ENCODE assay signal across 8 cellular contexts in the genomic region with DNA sequence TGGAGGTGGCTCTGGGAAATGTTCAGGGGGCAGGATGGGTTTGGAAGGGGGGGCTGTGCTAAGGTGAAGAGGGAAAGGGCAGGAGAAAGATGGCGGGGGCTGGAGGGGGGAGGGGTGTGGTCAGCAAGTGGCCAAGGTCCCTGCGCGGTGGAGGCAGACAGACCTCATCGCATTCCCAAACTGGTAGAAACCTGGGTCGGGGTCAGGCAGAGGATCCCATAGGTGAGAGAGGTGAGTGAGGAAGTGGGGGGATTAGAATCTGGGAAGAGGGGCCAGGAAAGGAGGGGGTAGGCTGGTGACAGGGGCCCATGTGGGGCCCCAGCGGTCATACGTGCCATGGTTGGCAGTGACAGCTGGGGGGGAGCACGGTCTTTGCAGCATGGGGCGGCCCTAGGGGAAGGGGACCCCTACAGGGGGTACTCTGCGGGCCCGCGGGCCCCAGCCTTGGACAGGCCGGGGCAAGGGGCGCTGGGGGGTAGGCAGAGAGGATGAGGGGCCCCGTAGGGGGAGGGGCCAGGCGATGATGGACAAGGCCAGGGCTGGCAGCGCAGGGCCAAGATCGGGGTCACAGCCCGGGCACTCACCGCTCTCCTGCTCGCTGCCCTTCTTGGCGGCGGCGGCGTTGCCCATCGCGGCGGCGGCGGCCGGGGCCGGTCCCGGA. TPM values are rescaled to one million over a fixed set of nuclear protein-coding genes. Genes with fewer than 3 reads are reported as not detected.
A peak's percentile ranks its signal among the peaks of the same experiment; 100 is the strongest.
DNase-seq lines count a peak whose midpoint lies in the region; ATAC-seq, FAIRE-seq and TF ChIP-seq lines count a peak whose summit lies in the region.

No MANE protein-coding gene starts in this region.

- no peak overlapping the region for H3K27ac ChIP-seq in CD4-positive, alpha-beta T cell (ENCODE audit: low read depth, low read length)

- no peaks in the 10 kb centered on the region for H3K27me3 Mint-ChIP-seq in CD4-positive, alpha-beta T cell
- no peaks in the 10 kb centered on the region for H3K27me3 Mint-ChIP-seq in T-helper 2 cell treated with Interferon-gamma antibody and Interleukin-4, amounts not matched to agents 5 μg/mL and 100 μg/mL, for 36 hours (ENCODE audit: low read depth)
- H3K27me3 Mint-ChIP-seq in endothelial cell (ENCODE audit: unreplicated experiment) (peaks cover 10% of the 10 kb centered on the region), nephron progenitor cell (ENCODE audit: low read depth, poor library complexity) (peaks cover 2% of the 10 kb centered on the region)

- FAIRE-seq in RCC 7860 (lab: Jason Lieb, UNC): no peak

- no peak for TF ChIP-seq CTCF in CD4-positive, alpha-beta T cell (IDR thresholded peaks at IDR 0.05)
- TF ChIP-seq CTCF in HFF-Myc (IDR thresholded peaks at IDR 0.05; ENCODE audit: low read depth, low read length, missing control alignments) (no peak), endothelial cell (IDR thresholded peaks at IDR 0.05; ENCODE audit: unreplicated experiment) (no peak), nephron progenitor cell (IDR thresholded peaks at IDR 0.05) (no peak)

- CTCF ChIA-PET in CD4-positive, alpha-beta T cell (lab: Charles Lee): interaction anchor here (1.3 to 4.2 kb wide), 2 partner anchors 20 kb away, joined by 14 to 18 read pairs; partner anchors contain the start of gene ASF1B

- H3K4me1 Mint-ChIP-seq in CD4-positive, alpha-beta T cell (ENCODE audit: low read depth): peaks cover 57% of the 10 kb centered on the region
- peaks cover 29% of the 10 kb centered on the region for H3K4me1 Mint-ChIP-seq in T-helper 2 cell treated with Interferon-gamma antibody and Interleukin-4, amounts not matched to agents 5 μg/mL and 100 μg/mL, for 36 hours (ENCODE audit: low read depth)
- H3K4me1 Mint-ChIP-seq in endothelial cell (ENCODE audit: unreplicated experiment) (peaks cover 49% of the 10 kb centered on the region), nephron progenitor cell (peaks cover 60% of the 10 kb centered on the region)

- H3K27ac Mint-ChIP-seq in CD4-positive, alpha-beta T cell: peak overlapping the region; percentile 89
- H3K27ac Mint-ChIP-seq in T-helper 2 cell treated with Interferon-gamma antibody and Interleukin-4, amounts not matched to agents 5 μg/mL and 100 μg/mL, for 36 hours: peak overlapping the region; percentile 88
- H3K27ac Mint-ChIP-seq in endothelial cell (ENCODE audit: unreplicated experiment) (peak overlapping the region; percentile 82), nephron progenitor cell (peak overlapping the region; percentile 89)

- intact Hi-C loops in CD4-positive, alpha-beta T cell (cut with DNase I, micrococcal nuclease): loop anchor here (1.0 to 5.0 kb wide), 3 partner anchors 26 to 45 kb away; partner anchors contain the start of gene MISP3 (in 1 of the 2)

- POLR2A ChIA-PET in CD4-positive, alpha-beta T cell (lab: Charles Lee): interaction anchor here (0.7 to 2.7 kb wide), 12 partner anchors 15 to 369 kb away, joined by 3 to 27 read pairs (median 4); partner anchors contain the start of genes ASF1B, C19orf53, IL27RA and MISP3

- H3K9me3 Mint-ChIP-seq in CD4-positive, alpha-beta T cell: no peaks in the 10 kb centered on the region
- H3K9me3 Mint-ChIP-seq in T-helper 2 cell treated with Interferon-gamma antibody and Interleukin-4, amounts not matched to agents 5 μg/mL and 100 μg/mL, for 36 hours: no peaks in the 10 kb centered on the region
- no peaks in the 10 kb centered on the region for H3K9me3 Mint-ChIP-seq in endothelial cell (ENCODE audit: unreplicated experiment)
- H3K9me3 Mint-ChIP-seq in nephron progenitor cell: no peaks in the 10 kb centered on the region

- peak overlapping the region; percentile 62 for H3K4me3 ChIP-seq in HFF-Myc (replicated peaks; ENCODE audit: low read depth, low read length)

- no peak for ATAC-seq in CD4-positive, alpha-beta T cell (ENCODE audit: poor library complexity)
- ATAC-seq in GM18520 (IDR thresholded peaks at IDR 0.05; ENCODE audit: unreplicated experiment) (no peak), GM18870 (IDR thresholded peaks at IDR 0.05; ENCODE audit: unreplicated experiment) (no peak)

- DNase-seq in CD4-positive, alpha-beta T cell: peak in 3 of 10 experiments; percentile 7 to 40 (median 22)
- DNase-seq in HFF-Myc (ENCODE audit: extremely low read depth, low read depth) (no peak), endothelial cell (ENCODE audit: low spot score) (no peak), nephron progenitor cell (no peak), RCC 7860 (ENCODE audit: low spot score) (no peak)
- peak; percentile 23 for DNase-seq in T-helper 2 cell treated with Interferon-gamma antibody and Interleukin-4, amounts not matched to agents 5 μg/mL and 100 μg/mL, for 36 hours (ENCODE audit: low spot score)

- H3K27me3 ChIP-seq in CD4-positive, alpha-beta T cell (ENCODE audit: control insufficient read depth, insufficient read depth, low read length): no peaks in the 10 kb centered on the region

- H3K36me3 Mint-ChIP-seq in CD4-positive, alpha-beta T cell (ENCODE audit: low read depth): peaks cover 13% of the 10 kb centered on the region
- H3K36me3 Mint-ChIP-seq in T-helper 2 cell treated with Interferon-gamma antibody and Interleukin-4, amounts not matched to agents 5 μg/mL and 100 μg/mL, for 36 hours (ENCODE audit: low read depth): peaks cover 15% of the 10 kb centered on the region
- H3K36me3 Mint-ChIP-seq in endothelial cell (ENCODE audit: low read depth, unreplicated experiment) (peaks cover 9% of the 10 kb centered on the region), nephron progenitor cell (ENCODE audit: low read depth) (no peaks in the 10 kb centered on the region)

- H3K4me3 Mint-ChIP-seq in CD4-positive, alpha-beta T cell: peak overlapping the region; percentile 93
- H3K4me3 Mint-ChIP-seq in T-helper 2 cell treated with Interferon-gamma antibody and Interleukin-4, amounts not matched to agents 5 μg/mL and 100 μg/mL, for 36 hours: peak overlapping the region; percentile 94
- peak overlapping the region; percentile 95 for H3K4me3 Mint-ChIP-seq in endothelial cell (ENCODE audit: unreplicated experiment)
- H3K4me3 Mint-ChIP-seq in nephron progenitor cell: peak overlapping the region; percentile 93

- no peaks in the 10 kb centered on the region for H3K9me3 ChIP-seq in CD4-positive, alpha-beta T cell (ENCODE audit: control insufficient read depth, low read length)

RNA-seq across cellular contexts. Expression of gene PRKACA, which starts 0.5 kb away (rescaled TPM):
- 10 to 100 TPM; 27.4 to 29.8 TPM for total RNA-seq in CD4-positive, alpha-beta T cell
- total RNA-seq in endothelial cell (ENCODE audit: unreplicated experiment): 122 TPM

RNA-seq across cellular contexts. Expression of gene ASF1B, which starts 19.3 kb away (rescaled TPM):
- under 1 TPM; 0.59 to 0.77 TPM for total RNA-seq in CD4-positive, alpha-beta T cell
- total RNA-seq in endothelial cell (ENCODE audit: unreplicated experiment): 7.1 TPM

RNA-seq across cellular contexts. Expression of gene SAMD1, which starts 26.5 kb away (rescaled TPM):
- 10 to 100 TPM; 29.4 to 30.1 TPM for total RNA-seq in CD4-positive, alpha-beta T cell
- total RNA-seq in endothelial cell (ENCODE audit: unreplicated experiment): 29.5 TPM

RNA-seq across cellular contexts. Expression of gene C19orf67, which starts 31.5 kb away (rescaled TPM):
- not detected for total RNA-seq in CD4-positive, alpha-beta T cell
- total RNA-seq in endothelial cell (ENCODE audit: unreplicated experiment): not detected

RNA-seq across cellular contexts. Expression of gene MISP3, which starts 44.5 kb away (rescaled TPM):
- total RNA-seq in CD4-positive, alpha-beta T cell: under 1 TPM; 0.39 to 0.49 TPM
- total RNA-seq in endothelial cell (ENCODE audit: unreplicated experiment): not detected
